Comparison of ENCODE assay signal across 7 cellular contexts in the genomic region with DNA sequence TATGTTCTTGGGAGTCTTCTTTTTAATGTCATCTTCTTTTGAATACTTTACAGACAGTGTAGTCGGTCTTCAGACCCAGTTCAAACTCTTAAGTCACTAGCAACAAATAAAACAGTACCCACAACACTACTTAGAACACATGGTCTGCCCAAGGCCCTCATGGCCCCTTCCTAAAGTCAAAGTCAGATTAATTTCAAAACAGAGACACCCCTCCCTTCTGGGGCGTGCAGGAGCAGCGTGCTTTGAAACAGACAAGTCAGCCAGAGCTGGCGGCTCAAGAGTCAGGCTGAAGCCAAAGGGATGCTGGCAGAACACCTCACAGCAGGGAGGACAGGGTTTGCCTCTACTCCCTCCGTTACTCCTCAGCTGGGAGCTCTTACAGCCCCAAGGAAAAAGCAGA.
"Had no signal": no experiment of that assay in that cellular context is flagged by ENCODE, and none has a peak within 500 bp of the region (broad histone marks: within the 10 kb centered on the region; RNA-seq: fewer than 3 reads in every experiment).

No MANE protein-coding gene starts in this region.

- H3K27ac Mint-ChIP-seq: GM23338, H9, IgD-negative memory B cell had no signal

- H3K4me3 ChIP-seq: GM23338 had no signal

- H3K4me1 Mint-ChIP-seq: IgD-negative memory B cell had no signal

- DNase-seq: H9, HCEC 1CT had no signal

- H3K9me3 Mint-ChIP-seq: GM23338, H9, IgD-negative memory B cell had no signal

- ATAC-seq: GM23338 had no signal

- FAIRE-seq: H1, H54, HTR-8/SVneo had no signal

- H3K4me3 Mint-ChIP-seq: GM23338, H9, IgD-negative memory B cell had no signal

- H3K36me3 Mint-ChIP-seq: IgD-negative memory B cell had no signal
